ENCODE assay signal across 23 cellular contexts in genomic region chr3:4687596-4687995, GRCh38.
"Had no signal": no experiment of that assay in that cellular context is flagged by ENCODE, and none has a peak within 500 bp of the region (broad histone marks: within the 10 kb centered on the region; RNA-seq: fewer than 3 reads in every experiment).

No MANE protein-coding gene starts in this region.

- ATAC-seq: activated CD4-positive, alpha-beta T cell treated with anti-CD3 and anti-CD28 coated beads for 36 hours; Panc1; Right ventricle myocardium inferior; T-cell had no signal

- H3K36me3 ChIP-seq: WERI-Rb-1 had no signal

- H3K4me2 ChIP-seq: KMS-11 had no signal

- FAIRE-seq: bronchial epithelial cell had no signal

- DNase-seq: activated CD4-positive, alpha-beta memory T cell treated with anti-CD3 and anti-CD28 coated beads, Interleukin-2, amount 10 ng/mL, durations not matched to agents 7 days and 5 days; activated CD4-positive, alpha-beta T cell treated with anti-CD3 and anti-CD28 coated beads for 36 hours; activated CD4-positive, alpha-beta T cell treated with anti-CD3 and anti-CD28 coated beads, Interleukin-2, amount 50 U/mL, for 1 hour; activated gamma-delta T cell treated with Interleukin-2 at 50 U/mL for 16 hours; activated naive CD4-positive, alpha-beta T cell treated with anti-CD3 and anti-CD28 coated beads, Interleukin-2, amount 10 ng/mL, durations not matched to agents 7 days and 5 days; activated naive CD8-positive, alpha-beta T cell treated with anti-CD3 and anti-CD28 coated beads for 36 hours; activated T-cell treated with anti-CD3 and anti-CD28 coated beads for 4 hours; activated T-cell treated with anti-CD3 and anti-CD28 coated beads, Interleukin-2, amount 50 U/mL, for 48 hours; MV-4-11; NCI-H1092 treated with DMSO at 0.1 percent for 48 hours; NCI-H1417 treated with DMSO at 0.1 percent for 48 hours; NCI-H1694; NCI-H345; NCI-H526 treated with DMSO at 0.1 percent for 48 hours; NCI-H82; RPMI8226; T-cell; WERI-Rb-1 had no signal

- H3K4me3 ChIP-seq: SK-N-MC had no signal

- H3K27ac ChIP-seq: KMS-11, SK-N-MC, WERI-Rb-1 had no signal
